Comparison of ENCODE assay signal across 36 cellular contexts in the genomic region with DNA sequence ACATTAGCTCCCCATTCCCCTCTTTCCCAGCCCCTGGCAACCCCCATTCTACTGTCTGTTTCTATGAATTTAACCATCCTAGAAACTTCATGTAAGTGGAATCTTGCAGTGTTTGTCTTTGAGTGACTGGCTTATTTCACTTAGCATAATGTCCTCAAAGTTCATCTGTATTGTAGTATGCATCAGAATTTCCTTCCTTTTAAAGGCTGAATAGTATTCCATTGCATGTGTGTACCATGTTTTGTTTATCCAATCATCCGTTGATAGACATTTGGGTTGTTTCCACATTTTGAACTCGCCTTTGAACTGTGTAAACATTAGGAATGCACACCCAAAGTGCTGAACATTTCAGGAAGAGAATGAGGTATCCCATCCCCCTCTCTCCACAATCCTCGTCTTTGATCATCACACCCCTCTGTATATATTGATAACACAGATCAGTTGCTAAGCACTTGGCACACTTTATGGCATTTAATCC. TPM values are rescaled to one million over a fixed set of nuclear protein-coding genes. Genes with fewer than 3 reads are reported as not detected.
"Had no signal": no experiment of that assay in that cellular context is flagged by ENCODE, and none has a peak within 500 bp of the region (broad histone marks: within the 10 kb centered on the region; RNA-seq: fewer than 3 reads in every experiment).

No MANE protein-coding gene starts in this region.

- H3K4me3 ChIP-seq: adrenal gland, cardiac muscle cell had no signal

- H3K4me1 ChIP-seq: adrenal gland had no signal

- H3K27me3 ChIP-seq: cardiac muscle cell had no signal

- H3K27me3 Mint-ChIP-seq: activated B cell treated with CpG ODN at 0.5 μM for 24 hours; activated naive CD8-positive, alpha-beta T cell treated with anti-CD3 and anti-CD28 coated beads for 36 hours had no signal

- ATAC-seq: activated CD8-positive, alpha-beta T cell treated with anti-CD3 and anti-CD28 coated beads for 36 hours; activated naive CD4-positive, alpha-beta T cell treated with anti-CD3 and anti-CD28 coated beads, Interleukin-2, amount 50 U/mL, for 72 hours; activated T-cell treated with anti-CD3 and anti-CD28 coated beads, Interleukin-2, amount 50 U/mL, for 4 hours had no signal

- H3K4me3 Mint-ChIP-seq: activated B cell treated with CpG ODN at 0.5 μM for 24 hours; activated CD4-positive, alpha-beta memory T cell treated with anti-CD3 and anti-CD28 coated beads for 36 hours; activated CD4-positive, alpha-beta T cell treated with anti-CD3 and anti-CD28 coated beads, Interleukin-2, amount 10 ng/mL, durations not matched to agents 24 days and 14 days; activated CD8-positive, alpha-beta T cell treated with anti-CD3 and anti-CD28 coated beads for 36 hours; activated naive CD4-positive, alpha-beta T cell treated with anti-CD3 and anti-CD28 coated beads, Interleukin-2, amount 10 ng/mL, durations not matched to agents 7 days and 5 days; activated naive CD8-positive, alpha-beta T cell treated with anti-CD3 and anti-CD28 coated beads for 36 hours; activated T-cell treated with anti-CD3 and anti-CD28 coated beads, Interleukin-2, amount 50 U/mL, for 4 hours; brain; central memory CD8-positive, alpha-beta T cell; T-helper 1 cell treated with Interleukin-12 subunit alpha and Interleukin-12 subunit beta and Interleukin-4 antibody, amounts not matched to agents 30 μg/mL and 1 μg/mL, for 36 hours; T-helper 2 cell treated with Interferon-gamma antibody and Interleukin-4, amounts not matched to agents 5 μg/mL and 100 μg/mL, for 36 hours had no signal

- H3K36me3 Mint-ChIP-seq: activated CD4-positive, alpha-beta memory T cell treated with anti-CD3 and anti-CD28 coated beads for 36 hours; activated naive CD4-positive, alpha-beta T cell treated with anti-CD3 and anti-CD28 coated beads, Interleukin-2, amount 10 ng/mL, durations not matched to agents 7 days and 5 days; activated naive CD4-positive, alpha-beta T cell treated with anti-CD3 and anti-CD28 coated beads, Interleukin-2, amount 50 U/mL, for 72 hours; activated naive CD8-positive, alpha-beta T cell treated with anti-CD3 and anti-CD28 coated beads for 36 hours; brain had no signal

- H3K9me3 ChIP-seq: adrenal gland had no signal

- H3K27ac Mint-ChIP-seq: activated B cell treated with CpG ODN at 0.5 μM for 24 hours; activated CD4-positive, alpha-beta memory T cell treated with anti-CD3 and anti-CD28 coated beads for 36 hours; activated CD4-positive, alpha-beta T cell treated with anti-CD3 and anti-CD28 coated beads, Interleukin-2, amount 10 ng/mL, durations not matched to agents 24 days and 14 days; activated CD8-positive, alpha-beta T cell treated with anti-CD3 and anti-CD28 coated beads for 36 hours; activated naive CD4-positive, alpha-beta T cell treated with anti-CD3 and anti-CD28 coated beads, Interleukin-2, amount 10 ng/mL, durations not matched to agents 7 days and 5 days; activated naive CD4-positive, alpha-beta T cell treated with anti-CD3 and anti-CD28 coated beads, Interleukin-2, amount 50 U/mL, for 72 hours; activated naive CD8-positive, alpha-beta T cell treated with anti-CD3 and anti-CD28 coated beads for 36 hours; activated T-helper 2 cell treated with anti-CD3 and anti-CD28 coated beads, Interferon-gamma antibody, Interleukin-2, Interleukin-4, amounts not matched to agents 10 μg/mL and 5 μg/mL and 100 μg/mL, durations not matched to agents 14 hours and 24 hours and 36 hours; brain; T-helper 2 cell treated with Interferon-gamma antibody and Interleukin-4, amounts not matched to agents 5 μg/mL and 100 μg/mL, for 36 hours had no signal

- H3K27ac ChIP-seq: adrenal gland, cardiac muscle cell, VCaP had no signal

- FAIRE-seq: bronchial epithelial cell, TTC549 had no signal

- H3K36me3 ChIP-seq: adrenal gland, cardiac muscle cell had no signal

- H3K9me3 Mint-ChIP-seq: activated B cell treated with CpG ODN at 0.5 μM for 24 hours; activated CD4-positive, alpha-beta memory T cell treated with anti-CD3 and anti-CD28 coated beads for 36 hours; activated CD4-positive, alpha-beta T cell treated with anti-CD3 and anti-CD28 coated beads, Interleukin-2, amount 10 ng/mL, durations not matched to agents 24 days and 14 days; activated CD8-positive, alpha-beta T cell treated with anti-CD3 and anti-CD28 coated beads for 36 hours; activated naive CD4-positive, alpha-beta T cell treated with anti-CD3 and anti-CD28 coated beads, Interleukin-2, amount 10 ng/mL, durations not matched to agents 7 days and 5 days; activated naive CD4-positive, alpha-beta T cell treated with anti-CD3 and anti-CD28 coated beads, Interleukin-2, amount 50 U/mL, for 72 hours; activated T-cell treated with anti-CD3 and anti-CD28 coated beads, Interleukin-2, amount 50 U/mL, for 4 hours; activated T-helper 2 cell treated with anti-CD3 and anti-CD28 coated beads, Interferon-gamma antibody, Interleukin-2, Interleukin-4, amounts not matched to agents 10 μg/mL and 5 μg/mL and 100 μg/mL, durations not matched to agents 14 hours and 24 hours and 36 hours; central memory CD8-positive, alpha-beta T cell; T-helper 1 cell treated with Interleukin-12 subunit alpha and Interleukin-12 subunit beta and Interleukin-4 antibody, amounts not matched to agents 30 μg/mL and 1 μg/mL, for 36 hours; T-helper 2 cell treated with Interferon-gamma antibody and Interleukin-4, amounts not matched to agents 5 μg/mL and 100 μg/mL, for 36 hours had no signal

- DNase-seq: activated B cell treated with CpG ODN at 0.5 μM for 24 hours; activated CD4-positive, alpha-beta memory T cell treated with anti-CD3 and anti-CD28 coated beads for 36 hours; activated CD4-positive, alpha-beta T cell treated with anti-CD3 and anti-CD28 coated beads for 4 hours; activated CD4-positive, alpha-beta T cell treated with anti-CD3 and anti-CD28 coated beads, Interleukin-2, amount 10 ng/mL, durations not matched to agents 24 days and 14 days; activated CD4-positive, alpha-beta T cell treated with anti-CD3 and anti-CD28 coated beads, Interleukin-2, amount 50 U/mL, for 1 hour; activated CD4-positive, alpha-beta T cell treated with anti-CD3 and anti-CD28 coated beads, Interleukin-2, amount 50 U/mL, for 4 hours; activated CD4-positive, CD25-positive, alpha-beta regulatory T cell treated with anti-CD3 and anti-CD28 coated beads, Interleukin-2, amount 50 U/mL, for 72 hours; activated CD8-positive, alpha-beta memory T cell treated with anti-CD3 and anti-CD28 coated beads, Interleukin-2, amount 50 U/mL, for 4 hours; activated CD8-positive, alpha-beta T cell treated with anti-CD3 and anti-CD28 coated beads for 36 hours; activated effector memory CD4-positive, alpha-beta T cell treated with Interleukin-2 at 50 U/mL for 16 hours; activated gamma-delta T cell; activated naive CD4-positive, alpha-beta T cell treated with anti-CD3 and anti-CD28 coated beads, Interleukin-2, amount 10 ng/mL, durations not matched to agents 7 days and 5 days; activated naive CD4-positive, alpha-beta T cell treated with Interleukin-2 at 50 U/mL for 16 hours; activated naive CD8-positive, alpha-beta T cell treated with anti-CD3 and anti-CD28 coated beads for 36 hours; activated T-cell treated with anti-CD3 and anti-CD28 coated beads for 4 hours; activated T-cell treated with anti-CD3 and anti-CD28 coated beads, Interleukin-2, amount 50 U/mL, for 1 hour; activated T-cell treated with anti-CD3 and anti-CD28 coated beads, Interleukin-2, amount 50 U/mL, for 4 hours; adrenal gland; amniotic stem cell; aorta; caudate nucleus; cerebellar nuclear complex; T-helper 1 cell; T-helper 2 cell; T-helper 9 cell had no signal

RNA-seq across cellular contexts. Expression of a gene that starts 56.4 kb away (rescaled TPM):
- total RNA-seq: activated B cell treated with CpG ODN at 0.5 μM for 24 hours; activated CD4-positive, alpha-beta T cell treated with anti-CD3 and anti-CD28 coated beads, Interleukin-2, amount 10 ng/mL, durations not matched to agents 24 days and 14 days; activated CD8-positive, alpha-beta memory T cell treated with anti-CD3 and anti-CD28 coated beads for 36 hours; activated CD8-positive, alpha-beta T cell treated with anti-CD3 and anti-CD28 coated beads for 36 hours; activated naive CD4-positive, alpha-beta T cell treated with anti-CD3 and anti-CD28 coated beads, Interleukin-2, amount 50 U/mL, for 72 hours; activated naive CD8-positive, alpha-beta T cell treated with anti-CD3 and anti-CD28 coated beads for 36 hours; activated T-helper 2 cell treated with anti-CD3 and anti-CD28 coated beads, Interferon-gamma antibody, Interleukin-2, Interleukin-4, amounts not matched to agents 10 μg/mL and 5 μg/mL and 100 μg/mL, durations not matched to agents 14 hours and 24 hours and 36 hours; adrenal gland; aorta had no signal
